Comparison of ENCODE assay signal across 10 cellular contexts in genomic region chr5:7397005-7397546, GRCh38. TPM values are rescaled to one million over a fixed set of nuclear protein-coding genes. Genes with fewer than 3 reads are reported as not detected.
A peak's percentile ranks its signal among the peaks of the same experiment; 100 is the strongest.
DNase-seq lines count a peak whose midpoint lies in the region; ATAC-seq and TF ChIP-seq lines count a peak whose summit lies in the region.
"Had no signal": no experiment of that assay in that cellular context is flagged by ENCODE, and none has a peak within 500 bp of the region (broad histone marks: within the 10 kb centered on the region; RNA-seq: fewer than 3 reads in every experiment).

No MANE protein-coding gene starts in this region.

- no peak overlapping the region for H3K27ac ChIP-seq in H9 (ENCODE audit: insufficient read length, low read depth, low read length)
- peak overlapping the region; percentile 94 for H3K27ac ChIP-seq in psoas muscle

- H3K4me3 Mint-ChIP-seq in H9 = peak overlapping the region; percentile 79 to 97

- no peak overlapping the region for H2BK20ac ChIP-seq in H9 (ENCODE audit: low read depth, low read length, poor library complexity, severe bottlenecking)

- ATAC-seq in psoas muscle = peak; percentile 49 to 73 (median 66)
- ATAC-seq in HG03460 (IDR thresholded peaks at IDR 0.05; ENCODE audit: unreplicated experiment) = no peak
- ATAC-seq in GM18868 (IDR thresholded peaks at IDR 0.05; ENCODE audit: unreplicated experiment) = no peak

- H3K27me3 ChIP-seq in H9 (ENCODE audit: insufficient read depth, low read length) = no peaks in the 10 kb centered on the region
- no peaks in the 10 kb centered on the region for H3K27me3 ChIP-seq in psoas muscle (ENCODE audit: insufficient read depth in 3 of 3, low read length in 2 of 3)

- no peak overlapping the region for H3K14ac ChIP-seq in H9 (ENCODE audit: insufficient read depth, low read length)

- peaks cover 32% of the 10 kb centered on the region; the same call in 1 of the 2 replicates for H3K79me2 ChIP-seq in H9 (ENCODE audit: insufficient read depth, low read length)

- H3K23me2 ChIP-seq in H9 (ENCODE audit: insufficient read length, low read depth, low read length, poor library complexity, severe bottlenecking) = peaks cover 19% of the 10 kb centered on the region

- H2BK12ac ChIP-seq in H9 (ENCODE audit: insufficient read length, low read depth, low read length) = no peak overlapping the region

- H3K27ac Mint-ChIP-seq in H9 = peak overlapping the region in 1 of 3 experiments; percentile 42; a peak in 2 of 7 replicates

- H4K20me1 ChIP-seq in H9 (ENCODE audit: control insufficient read depth, insufficient read depth, insufficient read length) = no peaks in the 10 kb centered on the region

- no peaks in the 10 kb centered on the region for H3K27me3 Mint-ChIP-seq in H9 (ENCODE audit: low read depth)

- H3K9ac ChIP-seq in H9 (ENCODE audit: extremely low read depth, insufficient read length, low read length) = peak overlapping the region; percentile 73

- H3K4me3 ChIP-seq in psoas muscle = peak overlapping the region; percentile 81

- H3K36me3 Mint-ChIP-seq in H9 (ENCODE audit: insufficient read depth in 1 of 3, low read depth in 3 of 3) = peaks cover 0 to 7% (median 0%) of the 10 kb centered on the region in 3 experiments; a peak in 2 of 7 replicates

- H4K5ac ChIP-seq in H9 (ENCODE audit: insufficient read length, low read depth, low read length) = no peak overlapping the region

- DNase-seq in H9 (no peak), NOMO-1 treated with DMSO at 0.1 percent for 48 hours (lab: John Stamatoyannopoulos, UW; ENCODE audit: unreplicated experiment) (peak; percentile 81), globus pallidus (ENCODE audit: low spot score) (peak; percentile 47), psoas muscle (no peak), T-helper 1 cell (no peak)
- DNase-seq in activated CD4-positive, alpha-beta T cell treated with anti-CD3 and anti-CD28 coated beads, Interleukin-2, amount 50 U/mL, for 1 hour = no peak
- DNase-seq: NK-92 treated with Interleukin-12 subunit alpha and Interleukin-12 subunit beta, amount 100 ng/mL, for 24 hours had no signal

- H4K91ac ChIP-seq in H9 (ENCODE audit: insufficient read length, low read depth, low read length) = no peak overlapping the region

- no peak overlapping the region for H4K8ac ChIP-seq in H9 (replicated peaks; ENCODE audit: insufficient read length, low read depth, low read length)

- no peak for TF ChIP-seq CTCF in H9 (conservative IDR thresholded peaks at IDR 0.05)
- no peak for TF ChIP-seq CTCF in psoas muscle (IDR thresholded peaks at IDR 0.05)

- H2AFZ ChIP-seq in H9 (ENCODE audit: low read length) = no peak overlapping the region

- H3K36me3 ChIP-seq in psoas muscle (ENCODE audit: insufficient read depth in 1 of 2, low read depth in 1 of 2) = no peaks in the 10 kb centered on the region

- H3T11ph ChIP-seq in H9 (ENCODE audit: low read length) = no peak overlapping the region

- peaks cover 3% of the 10 kb centered on the region for H3K79me1 ChIP-seq in H9 (ENCODE audit: insufficient read depth, low read depth, low read length, poor library complexity, severe bottlenecking)

- H3K4ac ChIP-seq in H9 (ENCODE audit: low read depth, low read length) = no peak overlapping the region

- H3K4me1 Mint-ChIP-seq in H9 = peaks cover 58 to 64% of the 10 kb centered on the region in 2 experiments

- H2AK5ac ChIP-seq in H9 (ENCODE audit: insufficient read length, low read length) = no peak overlapping the region

- no CpG with 5 or more reads among the region's 11 CpGs for WGBS in H9 (ENCODE audit: extremely low coverage, insufficient read length, low lambda C conversion rate)
- WGBS in psoas muscle, 3 donors = 2 to 3% (median 2%) methylated on average over 11 of the region's 11 CpGs

- no peak overlapping the region for H2BK15ac ChIP-seq in H9 (ENCODE audit: low read depth, low read length)

- H3K56ac ChIP-seq in H9 (ENCODE audit: insufficient read length, low read depth, low read length) = no peak overlapping the region

- H3K4me1 ChIP-seq in H9 (ENCODE audit: insufficient read depth, low read length) (peaks cover 24% of the 10 kb centered on the region), psoas muscle (peaks cover 34% of the 10 kb centered on the region)

- H3K9me3 ChIP-seq in H9 (ENCODE audit: control insufficient read depth, low read depth, low read length) (no peaks in the 10 kb centered on the region), psoas muscle (no peaks in the 10 kb centered on the region)

- no peak overlapping the region for H2BK5ac ChIP-seq in H9 (ENCODE audit: insufficient read length, low read length)

- no peak overlapping the region for H3K18ac ChIP-seq in H9 (ENCODE audit: insufficient read length, low read depth, low read length)

- peak overlapping the region; percentile 90 for H3K4me2 ChIP-seq in H9 (ENCODE audit: insufficient read depth, insufficient read length, low read length)

- no peaks in the 10 kb centered on the region; a peak in 2 of 5 replicates for H3K9me3 Mint-ChIP-seq in H9

- intact Hi-C loops in psoas muscle (cut with DNase I) = loop anchor here (2.0 to 10.0 kb wide), 6 partner anchors 40 to 418 kb away; no protein-coding TSS in a partner anchor

- H2BK120ac ChIP-seq in H9 (ENCODE audit: low read depth, low read length, poor library complexity, severe bottlenecking) = no peak overlapping the region

- no peak overlapping the region for H3K23ac ChIP-seq in H9 (ENCODE audit: insufficient read length, low read depth, low read length)

RNA-seq across cellular contexts. Expression of gene ADCY2, which starts 1.1 kb away (rescaled TPM):
- total RNA-seq in H9 (2021) (30.9 and 31.3 TPM in 2 replicates), psoas muscle (10 to 100 TPM; 55.1 to 91.4 (median 79.7) TPM)
- polyA plus RNA-seq in psoas muscle = 10 to 100 TPM; 24.3 to 37.4 (median 35.0) TPM
- total RNA-seq: liver had no signal
- polyA plus RNA-seq: liver had no signal

Comparison
In these comparisons a context has a peak if more than half of its experiments do, and no peak if none do; other contexts are left out.
1. DNase-seq: peak in NOMO-1 treated with DMSO at 0.1 percent for 48 hours (single experiment) and globus pallidus (single experiment); none in H9 (single experiment), psoas muscle (0 of 2), activated CD4-positive, alpha-beta T cell treated with anti-CD3 and anti-CD28 coated beads, Interleukin-2, amount 50 U/mL, for 1 hour (single experiment) and T-helper 1 cell (0 of 5).
2. ATAC-seq: peak in psoas muscle (4 of 4); none in HG03460 (single experiment) and GM18868 (single experiment).